ENCODE assay signal across 2 cellular contexts in the genomic region with DNA sequence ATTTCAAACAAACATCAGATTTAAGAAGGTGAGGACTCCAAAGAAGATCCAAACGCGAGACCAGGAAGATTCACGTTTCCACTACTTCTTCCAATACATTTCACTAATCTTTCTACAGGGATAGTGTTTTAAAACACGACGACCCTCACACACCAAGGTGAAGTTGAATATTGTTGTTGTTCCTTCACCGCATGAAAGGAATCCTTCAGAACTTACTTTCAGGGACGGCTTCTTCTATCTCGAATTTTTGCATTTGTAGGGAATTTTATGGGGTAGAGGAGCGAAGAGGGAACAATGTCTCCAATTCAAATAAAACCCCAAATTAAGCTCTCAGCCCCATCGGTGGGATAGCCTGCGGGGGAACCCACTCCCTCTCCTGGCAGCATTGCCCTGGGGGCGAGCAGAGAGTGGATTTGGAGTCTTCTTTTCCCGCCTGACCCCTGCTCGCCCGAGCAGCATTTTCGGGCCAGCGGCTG.
TF ChIP-seq lines count a peak whose summit lies in the region.

No MANE protein-coding gene starts in this region.

TF ChIP-seq in IMR-90, 13 proteins besides CTCF, POLR2A, EP300 and RAD21 (continued from another document):
- TF ChIP-seq, protein P1, sequence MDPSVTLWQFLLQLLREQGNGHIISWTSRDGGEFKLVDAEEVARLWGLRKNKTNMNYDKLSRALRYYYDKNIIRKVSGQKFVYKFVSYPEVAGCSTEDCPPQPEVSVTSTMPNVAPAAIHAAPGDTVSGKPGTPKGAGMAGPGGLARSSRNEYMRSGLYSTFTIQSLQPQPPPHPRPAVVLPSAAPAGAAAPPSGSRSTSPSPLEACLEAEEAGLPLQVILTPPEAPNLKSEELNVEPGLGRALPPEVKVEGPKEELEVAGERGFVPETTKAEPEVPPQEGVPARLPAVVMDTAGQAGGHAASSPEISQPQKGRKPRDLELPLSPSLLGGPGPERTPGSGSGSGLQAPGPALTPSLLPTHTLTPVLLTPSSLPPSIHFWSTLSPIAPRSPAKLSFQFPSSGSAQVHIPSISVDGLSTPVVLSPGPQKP (IDR thresholded peaks at IDR 0.05; ENCODE audit: borderline replicate concordance, low read depth, low read length) = no peak
- TF ChIP-seq BHLHE40 (IDR thresholded peaks at IDR 0.05; ENCODE audit: low read depth, low read length) = no peak
- TF ChIP-seq MAZ (IDR thresholded peaks at IDR 0.05; ENCODE audit: borderline replicate concordance, low read depth, low read length) = no peak
- no peak for TF ChIP-seq NFE2L2 (IDR thresholded peaks at IDR 0.05; ENCODE audit: low read depth, low read length)
- no peak for TF ChIP-seq CEBPB (IDR thresholded peaks at IDR 0.05; ENCODE audit: low read depth, low read length)
- TF ChIP-seq CHD1 (IDR thresholded peaks at IDR 0.05; ENCODE audit: low read depth, low read length) = no peak
- no peak for TF ChIP-seq USF2 (IDR thresholded peaks at IDR 0.05; ENCODE audit: low read depth, low read length)
- TF ChIP-seq SMC3 (IDR thresholded peaks at IDR 0.05; ENCODE audit: low read depth, low read length) = no peak
- no peak for TF ChIP-seq RFX5 (IDR thresholded peaks at IDR 0.05; ENCODE audit: low read depth, low read length)

TF ChIP-seq in neural cell, 6 proteins besides CTCF, POLR2A, EP300 and RAD21 (continued from another document):
- TF ChIP-seq REST (IDR thresholded peaks at IDR 0.05; ENCODE audit: borderline replicate concordance) (no peak), MXI1 (conservative IDR thresholded peaks at IDR 0.05; ENCODE audit: poor library complexity, severe bottlenecking) (no peak), EZH2 (IDR thresholded peaks at IDR 0.05; ENCODE audit: borderline replicate concordance, insufficient read depth, low read length, poor library complexity, severe bottlenecking) (peak; percentile 68), TAF1 (IDR thresholded peaks at IDR 0.05; ENCODE audit: low read depth) (no peak), POLR2AphosphoS5 (IDR thresholded peaks at IDR 0.05) (no peak)
